In genomic region chr10:15172306-15172840, GRCh38 we compare ENCODE assay signal across 32 cellular contexts. TPM values are rescaled to one million over a fixed set of nuclear protein-coding genes. Genes with fewer than 3 reads are reported as not detected.
DNase-seq lines count a peak whose midpoint lies in the region; ATAC-seq and TF ChIP-seq lines count a peak whose summit lies in the region.
"Had no signal": no experiment of that assay in that cellular context is flagged by ENCODE, and none has a peak within 500 bp of the region (broad histone marks: within the 10 kb centered on the region; RNA-seq: fewer than 3 reads in every experiment).

No MANE protein-coding gene starts in this region.

- H3K14ac ChIP-seq in neuronal stem cell (ENCODE audit: low read length), result no peak overlapping the region

- H3K4me3 ChIP-seq in neuronal stem cell (ENCODE audit: low read length in 2 of 2), result no peak overlapping the region
- H3K4me3 ChIP-seq: esophagus muscularis mucosa, GM12878, heart left ventricle had no signal

- no peak overlapping the region for H2BK15ac ChIP-seq in neuronal stem cell (ENCODE audit: low read length)

- ATAC-seq in GM21786 (IDR thresholded peaks at IDR 0.05; ENCODE audit: unreplicated experiment) (no peak), GM21515 (IDR thresholded peaks at IDR 0.05; ENCODE audit: unreplicated experiment) (no peak)
- ATAC-seq: activated CD4-positive, alpha-beta T cell treated with anti-CD3 and anti-CD28 coated beads for 36 hours; GM12878; heart left ventricle; Panc1 had no signal

- CTCF ChIA-PET in activated CD4-positive, alpha-beta T cell treated with anti-CD3 and anti-CD28 coated beads, Interleukin-2, amount 10 ng/mL, durations not matched to agents 7 days and 5 days (lab: Charles Lee), result interaction anchor here (0.6 to 1.2 kb wide), 4 partner anchors 9 to 201 kb away, joined by 3 to 5 read pairs (median 4); no protein-coding TSS in a partner anchor
- CTCF ChIA-PET in MCF 10A (lab: Yijun Ruan, JAX), result interaction anchor here (0.7 kb wide), 1 partner anchor 86 kb away, joined by 3 read pairs; no protein-coding TSS in a partner anchor

- no peaks in the 10 kb centered on the region for H3K27me3 Mint-ChIP-seq in activated CD4-positive, alpha-beta T cell treated with anti-CD3 and anti-CD28 coated beads, Interleukin-2, amount 10 ng/mL, durations not matched to agents 7 days and 5 days
- H3K27me3 Mint-ChIP-seq in MCF 10A (ENCODE audit: insufficient read depth, unreplicated experiment) (no peaks in the 10 kb centered on the region), CD14-positive monocyte (ENCODE audit: low read depth in 3 of 3) (peaks cover 21 to 38% (median 32%) of the 10 kb centered on the region in 3 donors)
- H3K27me3 Mint-ChIP-seq: activated CD4-positive, alpha-beta T cell treated with anti-CD3 and anti-CD28 coated beads for 36 hours; activated naive CD8-positive, alpha-beta T cell treated with anti-CD3 and anti-CD28 coated beads, Interleukin-2, amount 10 ng/mL, durations not matched to agents 7 days and 5 days had no signal

- H3K4me1 ChIP-seq in neuronal stem cell (ENCODE audit: control insufficient read depth in 2 of 2, insufficient read depth in 1 of 2, low read depth in 1 of 2, low read length in 2 of 2), result peaks cover 2 to 6% of the 10 kb centered on the region in 2 donors

- H3K23ac ChIP-seq in neuronal stem cell (ENCODE audit: low read depth, low read length, poor library complexity), result no peak overlapping the region

- H3K36me3 Mint-ChIP-seq in activated CD4-positive, alpha-beta T cell treated with anti-CD3 and anti-CD28 coated beads, Interleukin-2, amount 10 ng/mL, durations not matched to agents 7 days and 5 days (ENCODE audit: low read depth), result peaks cover 3% of the 10 kb centered on the region
- H3K36me3 Mint-ChIP-seq in MCF 10A (ENCODE audit: insufficient read depth, unreplicated experiment), result peaks cover 13% of the 10 kb centered on the region
- no peaks in the 10 kb centered on the region for H3K36me3 Mint-ChIP-seq in CD14-positive monocyte

- H3K9me3 ChIP-seq in neuronal stem cell (replicated peaks in 1 of 2; ENCODE audit: control insufficient read depth in 2 of 2, insufficient read depth in 1 of 2, low read depth in 1 of 2, low read length in 2 of 2), result no peaks in the 10 kb centered on the region
- H3K9me3 ChIP-seq: esophagus muscularis mucosa, heart left ventricle had no signal

- peak overlapping the region; percentile 28 for H3K27ac Mint-ChIP-seq in activated CD4-positive, alpha-beta T cell treated with anti-CD3 and anti-CD28 coated beads, Interleukin-2, amount 10 ng/mL, durations not matched to agents 7 days and 5 days
- H3K27ac Mint-ChIP-seq in MCF 10A (ENCODE audit: low read depth, unreplicated experiment) (peak overlapping the region; percentile 8), CD14-positive monocyte (no peak overlapping the region)
- H3K27ac Mint-ChIP-seq: activated CD4-positive, alpha-beta T cell treated with anti-CD3 and anti-CD28 coated beads for 36 hours; activated naive CD8-positive, alpha-beta T cell treated with anti-CD3 and anti-CD28 coated beads, Interleukin-2, amount 10 ng/mL, durations not matched to agents 7 days and 5 days; activated T-helper 2 cell treated with anti-CD3 and anti-CD28 coated beads, Interferon-gamma antibody, Interleukin-2, Interleukin-4, amounts not matched to agents 10 μg/mL and 5 μg/mL and 100 μg/mL, durations not matched to agents 14 hours and 24 hours and 36 hours; endodermal cell had no signal

- H2BK120ac ChIP-seq in neuronal stem cell (ENCODE audit: low read depth, low read length), result no peak overlapping the region

- no peak overlapping the region for H3K18ac ChIP-seq in neuronal stem cell (ENCODE audit: low read length)

- H2BK5ac ChIP-seq in neuronal stem cell (ENCODE audit: low read length), result no peak overlapping the region

- DNase-seq in activated CD4-positive, alpha-beta T cell treated with anti-CD3 and anti-CD28 coated beads, Interleukin-2, amount 10 ng/mL, durations not matched to agents 7 days and 5 days, result no peak
- no peak for DNase-seq in activated CD4-positive, alpha-beta T cell treated with anti-CD3 and anti-CD28 coated beads for 48 hours
- DNase-seq in NCI-H2171 (lab: John Stamatoyannopoulos, UW), result peak; percentile 13
- peak; percentile 46 for DNase-seq in MCF 10A (ENCODE audit: unreplicated experiment)
- no peak for DNase-seq in neuronal stem cell (ENCODE audit: low spot score)
- no peak for DNase-seq in CD14-positive monocyte (ENCODE audit: low spot score)
- DNase-seq: 8988T; activated CD4-positive, alpha-beta T cell treated with anti-CD3 and anti-CD28 coated beads for 36 hours; activated naive CD8-positive, alpha-beta T cell treated with anti-CD3 and anti-CD28 coated beads, Interleukin-2, amount 10 ng/mL, durations not matched to agents 7 days and 5 days; C1 segment of cervical spinal cord; dermis blood vessel endothelial cell; endodermal cell; foreskin melanocyte; H9; heart left ventricle; kidney; NCI-H1436; NCI-H446; NCI-H774; occipital lobe; SHP77 treated with DMSO at 0.1 percent for 48 hours; stimulated activated CD4-positive, alpha-beta T cell treated with anti-CD3 and anti-CD28 coated beads, Interleukin-4, amount 100 ng/mL, for 4 hours; T-helper 9 cell; trophoblast cell had no signal

- H3K36me3 ChIP-seq in neuronal stem cell (replicated peaks in 1 of 2; ENCODE audit: control insufficient read depth in 2 of 2, insufficient read depth in 2 of 2, low read length in 2 of 2), result no peaks in the 10 kb centered on the region
- H3K36me3 ChIP-seq: esophagus muscularis mucosa, heart left ventricle had no signal

- TF ChIP-seq CTCF in MCF 10A (IDR thresholded peaks at IDR 0.05; ENCODE audit: unreplicated experiment) (no peak), CD14-positive monocyte (IDR thresholded peaks at IDR 0.05) (no peak)

- H3K4me1 Mint-ChIP-seq in activated CD4-positive, alpha-beta T cell treated with anti-CD3 and anti-CD28 coated beads, Interleukin-2, amount 10 ng/mL, durations not matched to agents 7 days and 5 days, result peaks cover 40% of the 10 kb centered on the region
- H3K4me1 Mint-ChIP-seq in MCF 10A (ENCODE audit: insufficient read depth, unreplicated experiment) (peaks cover 15% of the 10 kb centered on the region), CD14-positive monocyte (peaks cover 17% of the 10 kb centered on the region)

- H4K91ac ChIP-seq in neuronal stem cell (ENCODE audit: low read depth, low read length, poor library complexity), result no peak overlapping the region

- POLR2A ChIA-PET in activated CD4-positive, alpha-beta T cell treated with anti-CD3 and anti-CD28 coated beads, Interleukin-2, amount 10 ng/mL, durations not matched to agents 7 days and 5 days (lab: Charles Lee), result no interaction called here
- POLR2A ChIA-PET in MCF 10A (lab: Yijun Ruan, JAX), result interaction anchor here (0.6 to 1.5 kb wide), 4 partner anchors 9 to 29 kb away, joined by 3 to 7 read pairs (median 4); no protein-coding TSS in a partner anchor

- no peak overlapping the region for H2AK5ac ChIP-seq in neuronal stem cell (ENCODE audit: low read depth, low read length)

- H3K4me3 Mint-ChIP-seq in activated CD4-positive, alpha-beta T cell treated with anti-CD3 and anti-CD28 coated beads, Interleukin-2, amount 10 ng/mL, durations not matched to agents 7 days and 5 days, result no peak overlapping the region
- no peak overlapping the region for H3K4me3 Mint-ChIP-seq in MCF 10A (ENCODE audit: unreplicated experiment)
- no peak overlapping the region for H3K4me3 Mint-ChIP-seq in CD14-positive monocyte
- H3K4me3 Mint-ChIP-seq: activated CD4-positive, alpha-beta T cell treated with anti-CD3 and anti-CD28 coated beads for 36 hours; activated naive CD8-positive, alpha-beta T cell treated with anti-CD3 and anti-CD28 coated beads, Interleukin-2, amount 10 ng/mL, durations not matched to agents 7 days and 5 days; endodermal cell; H9 had no signal

- peaks cover 3% of the 10 kb centered on the region for H3K79me1 ChIP-seq in neuronal stem cell (ENCODE audit: low read depth, low read length)

- no peak overlapping the region for H4K8ac ChIP-seq in neuronal stem cell (ENCODE audit: low read depth, low read length)

- no peak overlapping the region for H3K4ac ChIP-seq in neuronal stem cell (ENCODE audit: low read length)

- no peak overlapping the region for H2BK12ac ChIP-seq in neuronal stem cell (ENCODE audit: low read length)

- no peak overlapping the region for H3K27ac ChIP-seq in neuronal stem cell (replicated peaks; ENCODE audit: low read length)
- H3K27ac ChIP-seq: esophagus muscularis mucosa, heart left ventricle, KMS-11, VCaP had no signal

- H3K4me2 ChIP-seq in neuronal stem cell (ENCODE audit: insufficient read depth, low read length, poor library complexity, severe bottlenecking), result no peak overlapping the region
- H3K4me2 ChIP-seq: KMS-11 had no signal

- peaks cover 0 to 4% (median 0%) of the 10 kb centered on the region in 3 experiments for H3K27me3 ChIP-seq in neuronal stem cell (ENCODE audit: control insufficient read depth in 3 of 3, insufficient read depth in 3 of 3, low read depth in 1 of 3, low read length in 3 of 3)
- H3K27me3 ChIP-seq: esophagus muscularis mucosa, heart left ventricle had no signal

- WGBS in neuronal stem cell (ENCODE audit: extremely low coverage in 2 of 2, insufficient read length in 2 of 2, insufficient replicate concordance in 1 of 2), 2 donors, result no CpG with 5 or more reads among the region's 7 CpGs

- intact Hi-C loops in MCF 10A (cut with micrococcal nuclease) (no loop called here), CD14-positive monocyte (cut with micrococcal nuclease) (no loop called here)

- H3K9ac ChIP-seq in neuronal stem cell (ENCODE audit: low read depth, low read length, poor library complexity), result no peak overlapping the region
- H3K9ac ChIP-seq: KMS-11 had no signal

- BruUV-seq in MCF 10A (replicated peaks; lab: Mats Ljungman, UMichigan), result no TSS peak

- no peaks in the 10 kb centered on the region for H3K9me3 Mint-ChIP-seq in activated CD4-positive, alpha-beta T cell treated with anti-CD3 and anti-CD28 coated beads, Interleukin-2, amount 10 ng/mL, durations not matched to agents 7 days and 5 days
- H3K9me3 Mint-ChIP-seq in MCF 10A (ENCODE audit: unreplicated experiment) (no peaks in the 10 kb centered on the region), CD14-positive monocyte (peaks cover 0 to 6% (median 0%) of the 10 kb centered on the region in 7 donors)
- H3K9me3 Mint-ChIP-seq: activated naive CD8-positive, alpha-beta T cell treated with anti-CD3 and anti-CD28 coated beads, Interleukin-2, amount 10 ng/mL, durations not matched to agents 7 days and 5 days; activated T-helper 2 cell treated with anti-CD3 and anti-CD28 coated beads, Interferon-gamma antibody, Interleukin-2, Interleukin-4, amounts not matched to agents 10 μg/mL and 5 μg/mL and 100 μg/mL, durations not matched to agents 14 hours and 24 hours and 36 hours; endodermal cell; H9 had no signal

- H2AFZ ChIP-seq in neuronal stem cell (ENCODE audit: low read length), result peak overlapping the region; percentile 24

RNA-seq across cellular contexts. Expression of gene NMT2, which starts 3.9 kb away (rescaled TPM):
- total RNA-seq in activated CD4-positive, alpha-beta T cell treated with anti-CD3 and anti-CD28 coated beads, Interleukin-2, amount 10 ng/mL, durations not matched to agents 7 days and 5 days, result 10 to 100 TPM; 47.7 to 50.9 TPM
- total RNA-seq in MCF 10A (2022), result 9.6 and 10.5 TPM in 2 replicates
- polyA plus RNA-seq in neuronal stem cell (2013, experiment 1 of 2), result 21.4 TPM
- polyA plus RNA-seq in neuronal stem cell (2013, experiment 2 of 2), result 22.7 TPM
- 1 to 10 TPM in 1 of 2 donors, under 1 TPM in 1; 0.36 to 1.1 TPM for polyA plus RNA-seq in CD14-positive monocyte

Comparison
In these comparisons a context has a peak if more than half of its experiments do, and no peak if none do; other contexts are left out.
1. DNase-seq: peak in NCI-H2171 (single experiment) and MCF 10A (single experiment); none in activated CD4-positive, alpha-beta T cell treated with anti-CD3 and anti-CD28 coated beads, Interleukin-2, amount 10 ng/mL, durations not matched to agents 7 days and 5 days (single experiment), activated CD4-positive, alpha-beta T cell treated with anti-CD3 and anti-CD28 coated beads for 48 hours (single experiment), neuronal stem cell (single experiment) and CD14-positive monocyte (single experiment).
2. H3K27ac Mint-ChIP-seq: peak in activated CD4-positive, alpha-beta T cell treated with anti-CD3 and anti-CD28 coated beads, Interleukin-2, amount 10 ng/mL, durations not matched to agents 7 days and 5 days (single experiment) and MCF 10A (single experiment); none in CD14-positive monocyte (0 of 7).